16 cellular contexts compared by ENCODE assay signal in genomic region chr6:166534658-166535406, GRCh38.
"Had no signal": no experiment of that assay in that cellular context is flagged by ENCODE, and none has a peak within 500 bp of the region (broad histone marks: within the 10 kb centered on the region; RNA-seq: fewer than 3 reads in every experiment).

No MANE protein-coding gene starts in this region.

- H3K36me3 ChIP-seq: ovary had no signal

- DNase-seq: dorsolateral prefrontal cortex; effector CD8-positive, alpha-beta T cell; heart right ventricle; kidney glomerular epithelial cell; mammary epithelial cell; natural killer cell; ovary; right cardiac atrium; stimulated activated CD4-positive, alpha-beta T cell treated with anti-CD3 and anti-CD28 coated beads, Interleukin-2, amount 100 ng/mL, for 48 hours; stimulated activated naive CD4-positive, alpha-beta T cell treated with Interleukin-2 at 50 U/mL for 16 hours had no signal

- H3K9me3 ChIP-seq: heart right ventricle, ovary had no signal

- FAIRE-seq: frontal cortex, islet of Langerhans, urothelium cell line had no signal

- H3K27ac ChIP-seq: coronary artery, heart right ventricle, ovary had no signal

- H3K4me2 ChIP-seq: smooth muscle cell had no signal

- ATAC-seq: esophagus mucosa, heart right ventricle, natural killer cell, right cardiac atrium had no signal

- H3K27me3 ChIP-seq: dorsolateral prefrontal cortex, heart right ventricle, ovary had no signal

- H3K4me3 ChIP-seq: coronary artery, dorsolateral prefrontal cortex, heart right ventricle, ovary, smooth muscle cell had no signal
